21 cellular contexts compared by ENCODE assay signal in genomic region chr2:170260188-170260587, GRCh38.
"Had no signal": no experiment of that assay in that cellular context is flagged by ENCODE, and none has a peak within 500 bp of the region (broad histone marks: within the 10 kb centered on the region; RNA-seq: fewer than 3 reads in every experiment).

No MANE protein-coding gene starts in this region.

- H3K9me3 ChIP-seq: colonic mucosa had no signal

- H3K36me3 ChIP-seq: colonic mucosa, esophagus muscularis mucosa, gastroesophageal sphincter, heart left ventricle, left lung, lower lobe of right lung had no signal

- H3K4me3 ChIP-seq: colonic mucosa, esophagus muscularis mucosa, gastroesophageal sphincter, heart left ventricle, left lung, lower lobe of right lung had no signal

- ATAC-seq: effector memory CD8-positive, alpha-beta T cell; foreskin keratinocyte; gastroesophageal sphincter; heart left ventricle; left cardiac atrium; left lung; left ventricle myocardium superior; lower lobe of right lung; naive thymus-derived CD4-positive, alpha-beta T cell had no signal

- H3K27ac ChIP-seq: colonic mucosa, esophagus muscularis mucosa, foreskin keratinocyte, gastroesophageal sphincter, heart left ventricle, left lung, lower lobe of right lung had no signal

- H3K27ac Mint-ChIP-seq: dendritic cell treated with granulocyte-macrophage colony-stimulating factor and Interleukin-4, amounts not matched to agents 40 ng/mL and 50 ng/mL, for 4 days; effector memory CD8-positive, alpha-beta T cell; naive thymus-derived CD4-positive, alpha-beta T cell had no signal

- H3K4me1 ChIP-seq: colonic mucosa, esophagus muscularis mucosa, foreskin keratinocyte, gastroesophageal sphincter, heart left ventricle, left lung, lower lobe of right lung had no signal

- H3K27me3 Mint-ChIP-seq: dendritic cell treated with granulocyte-macrophage colony-stimulating factor and Interleukin-4, amounts not matched to agents 40 ng/mL and 50 ng/mL, for 4 days had no signal

- FAIRE-seq: endothelial cell of umbilical vein, frontal cortex, islet of Langerhans, keratinocyte had no signal

- H3K4me3 Mint-ChIP-seq: dendritic cell treated with granulocyte-macrophage colony-stimulating factor and Interleukin-4, amounts not matched to agents 40 ng/mL and 50 ng/mL, for 4 days; effector memory CD8-positive, alpha-beta T cell; naive thymus-derived CD4-positive, alpha-beta T cell had no signal

- DNase-seq: colonic mucosa; cortex of kidney; effector CD8-positive, alpha-beta T cell; effector memory CD8-positive, alpha-beta T cell; foreskin keratinocyte; heart left ventricle; hippocampal formation; left cardiac atrium; left lung; left ventricle myocardium superior; lower lobe of right lung; mesenchymal stem cell; midbrain; naive thymus-derived CD4-positive, alpha-beta T cell had no signal

- H3K4me1 Mint-ChIP-seq: naive thymus-derived CD4-positive, alpha-beta T cell had no signal

- H3K27me3 ChIP-seq: colonic mucosa, esophagus muscularis mucosa, foreskin keratinocyte, gastroesophageal sphincter, heart left ventricle, left lung had no signal
